ENCODE assay signal across 19 cellular contexts in the genomic region with DNA sequence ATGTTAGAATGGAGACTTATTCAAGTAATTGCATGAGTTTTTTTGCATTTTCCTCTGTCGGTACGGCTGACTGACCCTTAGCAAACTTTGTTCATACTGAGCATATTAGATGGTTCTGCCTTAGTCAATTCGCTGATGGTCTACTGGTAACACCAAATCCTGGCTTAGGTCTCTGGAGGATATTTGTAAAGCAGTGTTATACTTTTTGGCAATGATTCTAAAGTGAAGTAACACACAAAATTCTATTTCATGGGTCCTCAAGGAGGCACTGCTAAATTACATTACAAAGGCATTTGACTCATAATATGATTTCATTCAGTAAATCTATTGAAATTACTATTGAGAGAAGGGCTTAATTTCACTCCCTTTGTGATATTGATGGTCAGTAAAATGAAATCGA.
DNase-seq lines count a peak whose midpoint lies in the region; ATAC-seq, FAIRE-seq and TF ChIP-seq lines count a peak whose summit lies in the region.
"Had no signal": no experiment of that assay in that cellular context is flagged by ENCODE, and none has a peak within 500 bp of the region (broad histone marks: within the 10 kb centered on the region; RNA-seq: fewer than 3 reads in every experiment).

No MANE protein-coding gene starts in this region.

- H3F3A ChIP-seq in PC-3 (ENCODE audit: low read length, unreplicated experiment), result no peaks in the 10 kb centered on the region

- peak; percentile 62 for FAIRE-seq in H54 (lab: Jason Lieb, UNC)
- FAIRE-seq: GM12878, H1 had no signal

- H3K9me3 ChIP-seq in PC-3 (ENCODE audit: low read length) (no peaks in the 10 kb centered on the region), SJCRH30 (replicated peaks) (no peaks in the 10 kb centered on the region)
- H3K9me3 ChIP-seq: Peyer's patch had no signal

- POLR2A ChIA-PET in PC-3 (lab: Charles Lee; ENCODE audit: unreplicated experiment), result no interaction called here

- BruUV-seq in PC-3 (replicated peaks; lab: Mats Ljungman, UMichigan), result no TSS peak

- CTCF ChIA-PET in PC-3 (lab: Charles Lee), result no interaction called here

- peaks cover 10% of the 10 kb centered on the region for H3K4me1 Mint-ChIP-seq in nephron
- peaks cover 10% of the 10 kb centered on the region for H3K4me1 Mint-ChIP-seq in endothelial cell (ENCODE audit: unreplicated experiment)
- H3K4me1 Mint-ChIP-seq: B cell; CD4-positive, alpha-beta memory T cell had no signal

- no peak overlapping the region for H2AFZ ChIP-seq in PC-3 (ENCODE audit: low read length)

- no peaks in the 10 kb centered on the region for H4K20me1 ChIP-seq in PC-3 (ENCODE audit: low read length)

- H3K36me3 ChIP-seq in PC-3 (ENCODE audit: low read depth, low read length) (no peaks in the 10 kb centered on the region), SJCRH30 (no peaks in the 10 kb centered on the region; the same call in 1 of the 2 replicates)
- H3K36me3 ChIP-seq: Peyer's patch had no signal

- no peaks in the 10 kb centered on the region for H3K27me3 ChIP-seq in PC-3 (ENCODE audit: low read length)
- H3K27me3 ChIP-seq in SJCRH30, result no peaks in the 10 kb centered on the region
- H3K27me3 ChIP-seq: Peyer's patch had no signal

- TF ChIP-seq POLR2A in H54 (IDR thresholded peaks at IDR 0.05; ENCODE audit: low read depth, low read length), result no peak

- H3K27me3 Mint-ChIP-seq in nephron (ENCODE audit: low read depth) (no peaks in the 10 kb centered on the region), endothelial cell (ENCODE audit: unreplicated experiment) (peaks cover 5% of the 10 kb centered on the region)

- peak overlapping the region; percentile 68; the same call in 1 of the 2 replicates for H3K4me2 ChIP-seq in PC-3 (ENCODE audit: low read length)
- H3K4me2 ChIP-seq: KMS-11 had no signal

- H3K27ac Mint-ChIP-seq in nephron, result peak overlapping the region in 2 of 3 experiments; percentile 6 to 40
- no peak overlapping the region for H3K27ac Mint-ChIP-seq in endothelial cell (ENCODE audit: unreplicated experiment)
- H3K27ac Mint-ChIP-seq: B cell; CD4-positive, alpha-beta memory T cell had no signal

- ATAC-seq in PC-3, result peak; percentile 8; the same call in 1 of the 2 replicates
- no peak for ATAC-seq in HG03108 (IDR thresholded peaks at IDR 0.05; ENCODE audit: unreplicated experiment)
- ATAC-seq: GM12878 had no signal

- H3K9ac ChIP-seq in PC-3 (ENCODE audit: low read length), result peak overlapping the region; percentile 84
- H3K9ac ChIP-seq: KMS-11 had no signal

- H3K4me1 ChIP-seq in PC-3 (ENCODE audit: insufficient read depth, low read length), result peaks cover 38% of the 10 kb centered on the region
- H3K4me1 ChIP-seq in SJCRH30, result no peaks in the 10 kb centered on the region
- H3K4me1 ChIP-seq: Peyer's patch had no signal

- DNase-seq in H54 (ENCODE audit: insufficient read length, low spot score) (no peak), PC-3 (peak; percentile 33), coronary artery (ENCODE audit: low spot score) (no peak), SJCRH30 (no peak), D341Med (ENCODE audit: low spot score) (no peak), endothelial cell (ENCODE audit: low spot score) (no peak)
- DNase-seq: Calu3; CD4-positive, alpha-beta memory T cell; GDM1; NCI-H1048; NCI-H524; Peyer's patch; SHP77 treated with DMSO at 0.1 percent for 48 hours had no signal

- no peaks in the 10 kb centered on the region for H3K79me2 ChIP-seq in PC-3 (ENCODE audit: low read length)

- H3K27ac ChIP-seq in PC-3 (ENCODE audit: low read length) (peak overlapping the region; percentile 93), coronary artery (peak overlapping the region; percentile 39 to 45), SJCRH30 (no peak overlapping the region)
- H3K27ac ChIP-seq: KMS-11, Peyer's patch had no signal

- intact Hi-C loops in PC-3 (cut with micrococcal nuclease), result loop anchor here (1.0 to 2.0 kb wide), 4 partner anchors 41 to 195 kb away; no protein-coding TSS in a partner anchor

- H3K4me3 ChIP-seq in PC-3 (ENCODE audit: low read length) (no peak overlapping the region), coronary artery (no peak overlapping the region), SJCRH30 (no peak overlapping the region)
- H3K4me3 ChIP-seq: GM12878, Peyer's patch had no signal

- peaks cover 6% of the 10 kb centered on the region for H3K9me3 Mint-ChIP-seq in nephron
- H3K9me3 Mint-ChIP-seq in endothelial cell (ENCODE audit: unreplicated experiment), result no peaks in the 10 kb centered on the region

- TF ChIP-seq CTCF in PC-3 (conservative IDR thresholded peaks at IDR 0.05; ENCODE audit: low read depth, low read length) (peak; percentile 25; the same call in 1 of the 2 replicates), coronary artery (IDR thresholded peaks at IDR 0.05) (no peak), nephron (IDR thresholded peaks at IDR 0.05; ENCODE audit: unreplicated experiment in 3 of 3) (no peak), endothelial cell (IDR thresholded peaks at IDR 0.05; ENCODE audit: unreplicated experiment) (no peak)

- H3K36me3 Mint-ChIP-seq in nephron (ENCODE audit: low read depth) (peaks cover 23% of the 10 kb centered on the region), endothelial cell (ENCODE audit: low read depth, unreplicated experiment) (peaks cover 30% of the 10 kb centered on the region)
- H3K36me3 Mint-ChIP-seq: CD4-positive, alpha-beta memory T cell had no signal

- H3K9me2 ChIP-seq in PC-3 (replicated peaks; ENCODE audit: low read length), result no peaks in the 10 kb centered on the region

- no peak overlapping the region for H3K4me3 Mint-ChIP-seq in nephron
- no peak overlapping the region for H3K4me3 Mint-ChIP-seq in endothelial cell (ENCODE audit: unreplicated experiment)
- H3K4me3 Mint-ChIP-seq: B cell; CD4-positive, alpha-beta memory T cell had no signal
